Comparison of ENCODE assay signal across 24 cellular contexts in the genomic region with DNA sequence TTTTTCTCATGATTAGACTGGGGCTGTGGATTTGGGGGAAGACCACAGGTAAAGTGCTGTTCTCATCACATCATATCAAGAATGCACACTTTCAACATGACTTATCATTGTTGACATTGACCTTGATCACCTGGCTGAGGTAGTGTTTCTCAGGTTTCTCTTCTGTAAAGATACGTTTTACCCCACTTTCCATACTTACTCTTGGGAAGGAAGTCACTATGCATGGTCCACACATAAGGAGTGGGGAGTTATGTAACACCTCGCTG. TPM values are rescaled to one million over a fixed set of nuclear protein-coding genes. Genes with fewer than 3 reads are reported as not detected.
DNase-seq lines count a peak whose midpoint lies in the region; ATAC-seq and TF ChIP-seq lines count a peak whose summit lies in the region.
"Had no signal": no experiment of that assay in that cellular context is flagged by ENCODE, and none has a peak within 500 bp of the region (broad histone marks: within the 10 kb centered on the region; RNA-seq: fewer than 3 reads in every experiment).

No MANE protein-coding gene starts in this region.

- H3K36me3 ChIP-seq in Loucy (ENCODE audit: insufficient read depth, low read length) (no peaks in the 10 kb centered on the region), H7 (replicated peaks; ENCODE audit: control insufficient read depth, insufficient read depth, low read length) (no peaks in the 10 kb centered on the region)
- H3K36me3 ChIP-seq: SJCRH30 had no signal

- H3K79me2 ChIP-seq in Loucy (ENCODE audit: insufficient read depth, low read length): peaks cover 76% of the 10 kb centered on the region

- DNase-seq in activated naive CD4-positive, alpha-beta T cell treated with anti-CD3 and anti-CD28 coated beads for 36 hours: peak; percentile 35
- no peak for DNase-seq in activated naive CD4-positive, alpha-beta T cell (lab: John Stamatoyannopoulos, UW)
- no peak for DNase-seq in activated naive CD8-positive, alpha-beta T cell treated with anti-CD3 and anti-CD28 coated beads for 36 hours
- no peak for DNase-seq in stimulated activated effector memory CD8-positive, alpha-beta T cell treated with anti-CD3 and anti-CD28 coated beads, Interleukin-12 subunit alpha, Interleukin-12 subunit beta, amount 100 ng/mL, for 72 hours (ENCODE audit: low spot score in 2 of 2)
- DNase-seq in RWPE1 (ENCODE audit: low spot score) (no peak), NCI-H1048 (lab: John Stamatoyannopoulos, UW) (no peak), H7 (no peak)
- DNase-seq: activated gamma-delta T cell treated with Interleukin-2 at 50 U/mL for 16 hours; DMS153; GF-D8; KG1; NCI-H1092; NCI-H1930; NCI-H2227 treated with DMSO at 0.1 percent for 48 hours; nephron progenitor cell; SJCRH30; stimulated activated CD4-positive, alpha-beta T cell treated with anti-CD3 and anti-CD28 coated beads, Interleukin-1b, Interleukin-23, amount 100 ng/mL, for 48 hours; stimulated activated naive B cell treated with anti-CD40 and anti-IgM and Interleukin-4, amounts not matched to agents 10 μg/mL and 1 μg/mL and 100 μg/mL, for 72 hours had no signal

- no peak overlapping the region for H3K4me3 ChIP-seq in Loucy (ENCODE audit: low read length, poor library complexity, severe bottlenecking)
- no peak overlapping the region for H3K4me3 ChIP-seq in H7 (ENCODE audit: insufficient read depth, low read depth, low read length)
- H3K4me3 ChIP-seq: gastroesophageal sphincter, SJCRH30, tibial nerve had no signal

- H3K9me3 ChIP-seq in Loucy (ENCODE audit: insufficient read depth, low read depth, low read length): no peaks in the 10 kb centered on the region
- H3K9me3 ChIP-seq: gastroesophageal sphincter, SJCRH30, tibial nerve had no signal

- TF ChIP-seq CTCF in Loucy (conservative IDR thresholded peaks at IDR 0.05; ENCODE audit: low read length): no peak
- TF ChIP-seq CTCF in RWPE1 (conservative IDR thresholded peaks at IDR 0.05; ENCODE audit: low read depth): no peak

- no peaks in the 10 kb centered on the region for H3K9me2 ChIP-seq in Loucy (replicated peaks; ENCODE audit: low read depth, low read length)

- H3K4me3 Mint-ChIP-seq in activated naive CD4-positive, alpha-beta T cell treated with anti-CD3 and anti-CD28 coated beads for 36 hours: no peak overlapping the region
- peak overlapping the region; percentile 56 for H3K4me3 Mint-ChIP-seq in activated naive CD8-positive, alpha-beta T cell treated with anti-CD3 and anti-CD28 coated beads for 36 hours
- no peak overlapping the region for H3K4me3 Mint-ChIP-seq in stimulated activated effector memory CD8-positive, alpha-beta T cell treated with anti-CD3 and anti-CD28 coated beads, Interleukin-12 subunit alpha, Interleukin-12 subunit beta, amount 100 ng/mL, for 72 hours
- H3K4me3 Mint-ChIP-seq: CD14-positive monocyte; central memory CD8-positive, alpha-beta T cell; nephron progenitor cell; stimulated activated naive B cell treated with anti-CD40 and anti-IgM and Interleukin-4, amounts not matched to agents 10 μg/mL and 1 μg/mL and 100 μg/mL, for 72 hours had no signal

- no peaks in the 10 kb centered on the region for H3K27me3 Mint-ChIP-seq in activated naive CD4-positive, alpha-beta T cell treated with anti-CD3 and anti-CD28 coated beads for 36 hours (ENCODE audit: low read depth)
- no peaks in the 10 kb centered on the region for H3K27me3 Mint-ChIP-seq in activated naive CD8-positive, alpha-beta T cell treated with anti-CD3 and anti-CD28 coated beads for 36 hours
- H3K27me3 Mint-ChIP-seq: central memory CD8-positive, alpha-beta T cell; stimulated activated naive B cell treated with anti-CD40 and anti-IgM and Interleukin-4, amounts not matched to agents 10 μg/mL and 1 μg/mL and 100 μg/mL, for 72 hours had no signal

- peaks cover 85% of the 10 kb centered on the region for H3K4me1 Mint-ChIP-seq in activated naive CD4-positive, alpha-beta T cell treated with anti-CD3 and anti-CD28 coated beads for 36 hours (ENCODE audit: low read depth)
- H3K4me1 Mint-ChIP-seq in activated naive CD8-positive, alpha-beta T cell treated with anti-CD3 and anti-CD28 coated beads for 36 hours: peaks cover 80% of the 10 kb centered on the region
- H3K4me1 Mint-ChIP-seq in stimulated activated effector memory CD8-positive, alpha-beta T cell treated with anti-CD3 and anti-CD28 coated beads, Interleukin-12 subunit alpha, Interleukin-12 subunit beta, amount 100 ng/mL, for 72 hours: peaks cover 65% of the 10 kb centered on the region

- H3K27me3 ChIP-seq in Loucy (ENCODE audit: insufficient read depth, low read length, poor library complexity, severe bottlenecking) (no peaks in the 10 kb centered on the region), H7 (ENCODE audit: control insufficient read depth, insufficient read depth, low read length) (no peaks in the 10 kb centered on the region)
- H3K27me3 ChIP-seq: gastroesophageal sphincter, SJCRH30, tibial nerve had no signal

- POLR2A ChIA-PET in RWPE1 (lab: Yijun Ruan, JAX; ENCODE audit: low non-redundant PET): no interaction called here

- intact Hi-C loops in activated naive CD4-positive, alpha-beta T cell treated with anti-CD3 and anti-CD28 coated beads for 36 hours (cut with micrococcal nuclease): loop anchor here (1.0 to 2.0 kb wide), 2 partner anchors 8 to 14 kb away; no protein-coding TSS in a partner anchor

- ATAC-seq in stimulated activated effector memory CD8-positive, alpha-beta T cell treated with anti-CD3 and anti-CD28 coated beads, Interleukin-12 subunit alpha, Interleukin-12 subunit beta, amount 100 ng/mL, for 72 hours: peak; percentile 60
- ATAC-seq: gastroesophageal sphincter had no signal

- H3K4me1 ChIP-seq in Loucy (ENCODE audit: insufficient read depth, low read length, poor library complexity, severe bottlenecking): peaks cover 54% of the 10 kb centered on the region
- H3K4me1 ChIP-seq: SJCRH30 had no signal

- no peak overlapping the region for H3K9ac ChIP-seq in Loucy (ENCODE audit: low read depth, low read length, poor library complexity, severe bottlenecking)

- peak overlapping the region; percentile 66 for H3K4me2 ChIP-seq in Loucy (ENCODE audit: low read depth, low read length, poor library complexity, severe bottlenecking)

- no peak overlapping the region for H3K27ac ChIP-seq in RWPE1
- H3K27ac ChIP-seq: gastroesophageal sphincter, SJCRH30, tibial nerve, VCaP had no signal

- peak overlapping the region; percentile 84 for H3K27ac Mint-ChIP-seq in activated naive CD4-positive, alpha-beta T cell treated with anti-CD3 and anti-CD28 coated beads for 36 hours
- H3K27ac Mint-ChIP-seq in activated naive CD8-positive, alpha-beta T cell treated with anti-CD3 and anti-CD28 coated beads for 36 hours: peak overlapping the region; percentile 78
- H3K27ac Mint-ChIP-seq in stimulated activated effector memory CD8-positive, alpha-beta T cell treated with anti-CD3 and anti-CD28 coated beads, Interleukin-12 subunit alpha, Interleukin-12 subunit beta, amount 100 ng/mL, for 72 hours: no peak overlapping the region
- H3K27ac Mint-ChIP-seq: nephron progenitor cell; stimulated activated naive B cell treated with anti-CD40 and anti-IgM and Interleukin-4, amounts not matched to agents 10 μg/mL and 1 μg/mL and 100 μg/mL, for 72 hours had no signal

- CTCF ChIA-PET in activated naive CD4-positive, alpha-beta T cell treated with anti-CD3 and anti-CD28 coated beads for 36 hours (lab: Charles Lee): interaction anchor here (0.7 to 2.1 kb wide), 4 partner anchors 10 to 104 kb away, joined by 3 to 5 read pairs (median 4); a partner anchor contains a TSS
- CTCF ChIA-PET in RWPE1 (lab: Yijun Ruan, JAX): no interaction called here

- no peak overlapping the region for H2AFZ ChIP-seq in Loucy (ENCODE audit: low read length)

- no peaks in the 10 kb centered on the region for H3K9me3 Mint-ChIP-seq in activated naive CD4-positive, alpha-beta T cell treated with anti-CD3 and anti-CD28 coated beads for 36 hours
- peaks cover 4% of the 10 kb centered on the region for H3K9me3 Mint-ChIP-seq in activated naive CD8-positive, alpha-beta T cell treated with anti-CD3 and anti-CD28 coated beads for 36 hours
- no peaks in the 10 kb centered on the region for H3K9me3 Mint-ChIP-seq in stimulated activated effector memory CD8-positive, alpha-beta T cell treated with anti-CD3 and anti-CD28 coated beads, Interleukin-12 subunit alpha, Interleukin-12 subunit beta, amount 100 ng/mL, for 72 hours
- H3K9me3 Mint-ChIP-seq: CD14-positive monocyte; central memory CD8-positive, alpha-beta T cell had no signal

- H3F3A ChIP-seq in Loucy (ENCODE audit: low read depth): peaks cover 3% of the 10 kb centered on the region; the same call in 1 of the 2 replicates

- H3K36me3 Mint-ChIP-seq in activated naive CD4-positive, alpha-beta T cell treated with anti-CD3 and anti-CD28 coated beads for 36 hours (ENCODE audit: low read depth): peaks cover 46% of the 10 kb centered on the region
- peaks cover 66% of the 10 kb centered on the region for H3K36me3 Mint-ChIP-seq in activated naive CD8-positive, alpha-beta T cell treated with anti-CD3 and anti-CD28 coated beads for 36 hours
- peaks cover 81% of the 10 kb centered on the region for H3K36me3 Mint-ChIP-seq in stimulated activated effector memory CD8-positive, alpha-beta T cell treated with anti-CD3 and anti-CD28 coated beads, Interleukin-12 subunit alpha, Interleukin-12 subunit beta, amount 100 ng/mL, for 72 hours

- no peaks in the 10 kb centered on the region for H4K20me1 ChIP-seq in Loucy (ENCODE audit: insufficient read depth, low read length, poor library complexity, severe bottlenecking)

RNA-seq across cellular contexts. Expression of a gene that starts 9.8 kb away (rescaled TPM):
- total RNA-seq in activated naive CD4-positive, alpha-beta T cell treated with anti-CD3 and anti-CD28 coated beads for 36 hours: 100 to 1,000 TPM; 103 to 104 TPM
- 100 to 1,000 TPM in 1 of 2 experiments, 10 to 100 TPM in 1; 97.3 to 100 TPM for total RNA-seq in activated naive CD8-positive, alpha-beta T cell treated with anti-CD3 and anti-CD28 coated beads for 36 hours
- total RNA-seq in H7 (2014; rRNA removed; shearing (Covaris generic)): 42.9 and 45.7 TPM in 2 replicates
